In genomic region chr10:43160067-43160918, GRCh38 we compare ENCODE assay signal across 8 cellular contexts. TPM values are rescaled to one million over a fixed set of nuclear protein-coding genes. Genes with fewer than 3 reads are reported as not detected.
DNase-seq lines count a peak whose midpoint lies in the region; ATAC-seq lines count a peak whose summit lies in the region.

No MANE protein-coding gene starts in this region.

- intact Hi-C loops in cardiac septum (cut with DNase I) = no loop called here

- H3K9ac ChIP-seq in BLaER1 treated with 17β-estradiol and CSF1 and Interleukin-3, amounts not matched to agents 10 nM and 100 nM = peak overlapping the region in 7 of 11 experiments; percentile 1 to 71 (median 44); a peak in 10 of 22 replicates

- DNase-seq in LHCN-M2 (ENCODE audit: low read depth) = peak; percentile 57
- DNase-seq in dedifferentiated amniotic fluid mesenchymal stem cell (ENCODE audit: extremely low spot score) = peak; percentile 58
- DNase-seq in stimulated activated CD8-positive, alpha-beta memory T cell treated with anti-CD3 and anti-CD28 coated beads, Interleukin-4, amount 100 ng/mL, for 48 hours = peak; percentile 58
- no peak for DNase-seq in activated CD8-positive, alpha-beta memory T cell treated with anti-CD3 and anti-CD28 coated beads, Interleukin-2, amount 50 U/mL, for 48 hours
- no peak for DNase-seq in mucosa of gallbladder (ENCODE audit: low spot score)
- no peak for DNase-seq in cardiac septum (ENCODE audit: low spot score)

- peak; percentile 60 for ATAC-seq in GM21423 (IDR thresholded peaks at IDR 0.05; ENCODE audit: unreplicated experiment)

- H3K27ac ChIP-seq in BLaER1 treated with 17β-estradiol and CSF1 and Interleukin-3, amounts not matched to agents 10 nM and 100 nM = peak overlapping the region in 10 of 11 experiments; percentile 45 to 82 (median 60); a peak in 19 of 22 replicates

- peaks cover 19 to 100% (median 73%) of the 10 kb centered on the region in 11 experiments; a peak in 21 of 22 replicates for H4K20me1 ChIP-seq in BLaER1 treated with 17β-estradiol and CSF1 and Interleukin-3, amounts not matched to agents 10 nM and 100 nM

- no peaks in the 10 kb centered on the region for H3K27me3 ChIP-seq in BLaER1 treated with 17β-estradiol and CSF1 and Interleukin-3, amounts not matched to agents 10 nM and 100 nM

- H3K4me1 ChIP-seq in BLaER1 treated with 17β-estradiol and CSF1 and Interleukin-3, amounts not matched to agents 10 nM and 100 nM = peaks cover 0 to 77% (median 37%) of the 10 kb centered on the region in 10 experiments; a peak in 18 of 20 replicates

- H3K4me3 ChIP-seq in BLaER1 treated with 17β-estradiol and CSF1 and Interleukin-3, amounts not matched to agents 10 nM and 100 nM = peak overlapping the region in 3 of 10 experiments; percentile 5 to 25 (median 11); a peak in 1 of 20 replicates

- peak overlapping the region in 10 of 11 experiments; percentile 20 to 85 (median 74); a peak in 19 of 22 replicates for H3K4me2 ChIP-seq in BLaER1 treated with 17β-estradiol and CSF1 and Interleukin-3, amounts not matched to agents 10 nM and 100 nM

- no peaks in the 10 kb centered on the region for H3K9me3 ChIP-seq in BLaER1 treated with 17β-estradiol and CSF1 and Interleukin-3, amounts not matched to agents 10 nM and 100 nM (replicated peaks in 1 of 11)

- peaks cover 43 to 93% (median 71%) of the 10 kb centered on the region in 11 experiments for H3K36me3 ChIP-seq in BLaER1 treated with 17β-estradiol and CSF1 and Interleukin-3, amounts not matched to agents 10 nM and 100 nM

RNA-seq across cellular contexts. Expression of gene CSGALNACT2, which starts 22.0 kb away (rescaled TPM):
- total RNA-seq in LHCN-M2 (2014; rRNA removed) (13.1 and 13.4 TPM in 2 replicates), mucosa of gallbladder (18.0 TPM), cardiac septum (14.2 TPM)
- 7.1 TPM for polyA plus RNA-seq in LHCN-M2 (2012)

Comparison
In these comparisons a context has a peak if more than half of its experiments do, and no peak if none do; other contexts are left out.
1. DNase-seq: peak in LHCN-M2 (single experiment), dedifferentiated amniotic fluid mesenchymal stem cell (single experiment) and stimulated activated CD8-positive, alpha-beta memory T cell treated with anti-CD3 and anti-CD28 coated beads, Interleukin-4, amount 100 ng/mL, for 48 hours (single experiment); none in activated CD8-positive, alpha-beta memory T cell treated with anti-CD3 and anti-CD28 coated beads, Interleukin-2, amount 50 U/mL, for 48 hours (single experiment), mucosa of gallbladder (single experiment) and cardiac septum (single experiment).